ENCODE assay signal across 26 cellular contexts in the genomic region with DNA sequence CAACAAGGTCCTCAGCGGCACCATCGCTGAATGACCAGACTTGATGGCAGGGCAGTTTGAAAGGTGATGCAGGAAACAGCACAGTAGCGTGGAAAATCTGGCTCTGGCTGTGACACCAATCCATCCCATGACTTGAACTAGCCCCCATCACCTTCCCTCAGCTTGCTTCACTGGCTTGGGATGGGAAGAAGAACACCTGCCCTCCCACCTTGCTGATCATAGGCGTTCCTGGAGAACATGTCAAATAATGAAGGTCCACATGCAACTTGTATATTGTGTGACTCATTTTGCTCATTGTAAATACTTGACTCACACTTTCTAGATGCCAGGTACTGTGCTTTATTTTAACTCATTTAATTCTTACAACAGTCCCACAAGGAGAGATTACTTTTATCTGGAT.
"Had no signal": no experiment of that assay in that cellular context is flagged by ENCODE, and none has a peak within 500 bp of the region (broad histone marks: within the 10 kb centered on the region; RNA-seq: fewer than 3 reads in every experiment).

No MANE protein-coding gene starts in this region.

- H3K9me3 Mint-ChIP-seq: activated T-helper 17 cell treated with anti-CD3 and anti-CD28 coated beads, Interleukin-2, amount 50 U/mL, for 72 hours; natural killer cell treated with Interleukin-12 subunit alpha and Interleukin-12 subunit beta and Interleukin-15 and Interleukin-18, amount 100 ng/mL, for 72 hours had no signal

- H3K27ac Mint-ChIP-seq: activated naive CD8-positive, alpha-beta T cell; activated T-helper 17 cell treated with anti-CD3 and anti-CD28 coated beads, Interleukin-2, amount 50 U/mL, for 72 hours; endodermal cell; natural killer cell treated with Interleukin-12 subunit alpha and Interleukin-12 subunit beta and Interleukin-15 and Interleukin-18, amount 100 ng/mL, for 72 hours; type B pancreatic cell had no signal

- H3K4me3 Mint-ChIP-seq: activated naive CD8-positive, alpha-beta T cell; activated T-helper 17 cell treated with anti-CD3 and anti-CD28 coated beads, Interleukin-2, amount 50 U/mL, for 72 hours; endodermal cell; natural killer cell treated with Interleukin-12 subunit alpha and Interleukin-12 subunit beta and Interleukin-15 and Interleukin-18, amount 100 ng/mL, for 72 hours; type B pancreatic cell had no signal

- DNase-seq: activated CD4-positive, alpha-beta T cell treated with anti-CD3 and anti-CD28 coated beads, Interleukin-2, amount 50 U/mL, for 1 hour; activated CD4-positive, CD25-positive, alpha-beta regulatory T cell treated with anti-CD3 and anti-CD28 coated beads, Interleukin-2, amount 50 U/mL, for 72 hours; activated naive CD4-positive, alpha-beta T cell; activated T-cell treated with anti-CD3 and anti-CD28 coated beads, Interleukin-2, amount 50 U/mL, for 1 hour; adrenal gland; brain microvascular endothelial cell; colonic mucosa; endodermal cell; foreskin melanocyte; hippocampal formation; kidney glomerular epithelial cell; left ventricle myocardium inferior; midbrain; ovary; psoas muscle; right cardiac atrium; stimulated activated CD4-positive, alpha-beta T cell treated with anti-CD3 and anti-CD28 coated beads, Interleukin-4, amount 100 ng/mL, for 24 hours; stimulated activated naive CD4-positive, alpha-beta T cell treated with Interleukin-2 at 50 U/mL for 16 hours had no signal

- H3K36me3 Mint-ChIP-seq: activated naive CD8-positive, alpha-beta T cell; natural killer cell treated with Interleukin-12 subunit alpha and Interleukin-12 subunit beta and Interleukin-15 and Interleukin-18, amount 100 ng/mL, for 72 hours; type B pancreatic cell had no signal

- H3K27me3 ChIP-seq: adrenal gland, ascending aorta, colonic mucosa, neutrophil, ovary had no signal

- H3K4me1 ChIP-seq: adrenal gland, ascending aorta, colonic mucosa, left ventricle myocardium inferior had no signal

- H3K27me3 Mint-ChIP-seq: type B pancreatic cell had no signal

- H3K4me3 ChIP-seq: adrenal gland, ascending aorta, colonic mucosa, left ventricle myocardium inferior, ovary, psoas muscle, thoracic aorta had no signal

- H3K9me3 ChIP-seq: adrenal gland, ascending aorta, colonic mucosa, neutrophil, ovary, psoas muscle, thoracic aorta had no signal

- H3K36me3 ChIP-seq: adrenal gland, ascending aorta, brain microvascular endothelial cell, colonic mucosa, left ventricle myocardium inferior, neutrophil, ovary, thoracic aorta had no signal

- H3K4me1 Mint-ChIP-seq: activated T-helper 17 cell treated with anti-CD3 and anti-CD28 coated beads, Interleukin-2, amount 50 U/mL, for 72 hours had no signal

- H3K27ac ChIP-seq: adrenal gland, ascending aorta, brain microvascular endothelial cell, colonic mucosa, left ventricle myocardium inferior, neutrophil, ovary, psoas muscle, thoracic aorta, VCaP had no signal
